In genomic region chr20:31740208-31740607, GRCh38 we compare ENCODE assay signal across 9 cellular contexts. TPM values are rescaled to one million over a fixed set of nuclear protein-coding genes. Genes with fewer than 3 reads are reported as not detected.
DNase-seq lines count a peak whose midpoint lies in the region; ATAC-seq and TF ChIP-seq lines count a peak whose summit lies in the region.
"Had no signal": no experiment of that assay in that cellular context is flagged by ENCODE, and none has a peak within 500 bp of the region (broad histone marks: within the 10 kb centered on the region; RNA-seq: fewer than 3 reads in every experiment).

No MANE protein-coding gene starts in this region.

- no peaks in the 10 kb centered on the region for H3K9me3 ChIP-seq in ectodermal cell (ENCODE audit: control insufficient read depth, low read length)

- 4 to 8% methylated on average over 1 of the region's 1 CpG for WGBS in ectodermal cell, 2 experiments

- no peak overlapping the region for H3K27ac ChIP-seq in ectodermal cell (ENCODE audit: insufficient read depth, low read depth, low read length, poor library complexity, severe bottlenecking)
- peak overlapping the region in 3 of 21 experiments; percentile 70 to 81 (median 77) for H3K27ac ChIP-seq in skin epidermis

- DNase-seq in SIG-M5 treated with dmso at 0.1 percent for 504 hours (lab: John Stamatoyannopoulos, UW; ENCODE audit: unreplicated experiment) (peak; percentile 49), SIG-M5 (lab: John Stamatoyannopoulos, UW) (no peak), NB4 (ENCODE audit: low read depth) (peak; percentile 61), mesenteric fat pad (ENCODE audit: low spot score) (no peak), NCI-H1930 (lab: John Stamatoyannopoulos, UW) (no peak)
- DNase-seq: activated B cell treated with CpG ODN at 0.5 μM for 24 hours had no signal

- H3K27me3 ChIP-seq in ectodermal cell (ENCODE audit: control insufficient read depth, insufficient read depth, low read length, poor library complexity, severe bottlenecking) = no peaks in the 10 kb centered on the region

- TF ChIP-seq POLR2A in NB4 (IDR thresholded peaks at IDR 0.05; ENCODE audit: extremely low read depth, insufficient read length) = no peak

- H3K4me1 ChIP-seq in ectodermal cell (ENCODE audit: control insufficient read depth, insufficient read depth, low read length) = peaks cover 4% of the 10 kb centered on the region

- peak overlapping the region; percentile 98 for H3K4me3 ChIP-seq in NB4 (ENCODE audit: low read depth, low read length)
- peak overlapping the region; percentile 58 for H3K4me3 ChIP-seq in ectodermal cell (ENCODE audit: insufficient read depth, low read depth, low read length)
- H3K4me3 ChIP-seq in skin epidermis = peak overlapping the region in 5 of 7 experiments; percentile 76 to 92 (median 79)

- H3K36me3 ChIP-seq in ectodermal cell (ENCODE audit: control insufficient read depth, insufficient read depth, low read length) = peaks cover 5% of the 10 kb centered on the region

- TF ChIP-seq CTCF in NB4 (IDR thresholded peaks at IDR 0.05; ENCODE audit: low read depth, low read length) = no peak

- no peak for ATAC-seq in GM19455 (IDR thresholded peaks at IDR 0.05; ENCODE audit: unreplicated experiment)

RNA-seq across cellular contexts. Expression of gene TPX2, which starts 1.1 kb away (rescaled TPM):
- polyA plus RNA-seq in ectodermal cell (2013, experiment 1 of 4) = 123 TPM
- polyA plus RNA-seq in ectodermal cell (2013, experiment 2 of 4) = 108 TPM
- 120 TPM for polyA plus RNA-seq in ectodermal cell (2013, experiment 3 of 4)
- 121 TPM for polyA plus RNA-seq in ectodermal cell (2013, experiment 4 of 4)
- total RNA-seq in mesenteric fat pad = 1.1 TPM

RNA-seq across cellular contexts. Expression of gene BCL2L1, which starts 17.5 kb away (rescaled TPM):
- polyA plus RNA-seq in ectodermal cell (2013, experiment 1 of 4) = 63.5 TPM
- polyA plus RNA-seq in ectodermal cell (2013, experiment 2 of 4) = 72.1 TPM
- polyA plus RNA-seq in ectodermal cell (2013, experiment 3 of 4) = 42.4 TPM
- 45.8 TPM for polyA plus RNA-seq in ectodermal cell (2013, experiment 4 of 4)
- total RNA-seq in mesenteric fat pad = 135 TPM

Comparison
In these comparisons a context has a peak if more than half of its experiments do, and no peak if none do; other contexts are left out.
1. DNase-seq: peak in SIG-M5 treated with dmso at 0.1 percent for 504 hours (single experiment) and NB4 (single experiment); none in SIG-M5 (single experiment), mesenteric fat pad (single experiment) and NCI-H1930 (0 of 2).
2. Peak in every context shown above with its lines, with median percentiles within 50 percentile points of each other: H3K4me3 ChIP-seq.